11 cellular contexts compared by ENCODE assay signal in the genomic region with DNA sequence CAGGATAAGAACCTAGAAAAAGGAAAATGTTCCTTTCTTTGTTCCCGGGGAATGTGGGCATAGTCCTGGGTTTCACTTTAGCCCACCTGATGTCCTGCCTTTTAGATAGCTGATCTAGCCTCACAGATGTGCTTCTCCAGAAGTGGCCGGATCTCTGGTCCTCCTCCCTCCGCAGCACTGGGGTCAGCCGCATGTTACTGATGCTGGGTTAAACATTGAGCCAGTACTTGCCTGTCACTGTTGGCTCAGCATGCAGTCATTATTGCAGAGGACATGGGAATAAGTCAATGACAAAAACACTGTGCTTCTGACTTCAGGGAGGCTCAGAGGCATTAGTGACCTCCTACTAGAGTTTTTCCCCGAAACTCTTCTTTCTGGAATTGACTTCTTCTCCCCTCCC. TPM values are rescaled to one million over a fixed set of nuclear protein-coding genes. Genes with fewer than 3 reads are reported as not detected.
DNase-seq lines count a peak whose midpoint lies in the region; ATAC-seq and TF ChIP-seq lines count a peak whose summit lies in the region.
"Had no signal": no experiment of that assay in that cellular context is flagged by ENCODE, and none has a peak within 500 bp of the region (broad histone marks: within the 10 kb centered on the region; RNA-seq: fewer than 3 reads in every experiment).

No MANE protein-coding gene starts in this region.

- TF ChIP-seq POLR2A in heart left ventricle (IDR thresholded peaks at IDR 0.05) (no peak), gastrocnemius medialis (IDR thresholded peaks at IDR 0.05) (no peak)

- H3K56ac ChIP-seq in H9 (ENCODE audit: insufficient read length, low read depth, low read length) = no peak overlapping the region

- H3K18ac ChIP-seq in H9 (ENCODE audit: insufficient read length, low read depth, low read length) = no peak overlapping the region

- no peak overlapping the region for H4K91ac ChIP-seq in H9 (ENCODE audit: insufficient read length, low read depth, low read length)

- no peak overlapping the region for H3T11ph ChIP-seq in H9 (ENCODE audit: low read length)

- H3K23ac ChIP-seq in H9 (ENCODE audit: insufficient read length, low read depth, low read length) = no peak overlapping the region

- peak overlapping the region; percentile 23 for H2BK5ac ChIP-seq in H9 (ENCODE audit: insufficient read length, low read length)

- H3K9ac ChIP-seq in H9 (ENCODE audit: extremely low read depth, insufficient read length, low read length) = no peak overlapping the region

- H3K36me3 Mint-ChIP-seq in H9 (ENCODE audit: insufficient read depth in 1 of 3, low read depth in 3 of 3) = peaks cover 2 to 8% (median 7%) of the 10 kb centered on the region in 3 experiments; a peak in 4 of 7 replicates
- peaks cover 82% of the 10 kb centered on the region for H3K36me3 Mint-ChIP-seq in activated T-helper 17 cell treated with anti-CD3 and anti-CD28 coated beads, Interleukin-2, amount 50 U/mL, for 72 hours (ENCODE audit: low read depth)

- peaks cover 12% of the 10 kb centered on the region for H3K79me1 ChIP-seq in H9 (ENCODE audit: insufficient read depth, low read depth, low read length, poor library complexity, severe bottlenecking)

- H3K4me1 ChIP-seq in H9 (ENCODE audit: insufficient read depth, low read length) (no peaks in the 10 kb centered on the region), heart left ventricle (peaks cover 19 to 75% (median 56%) of the 10 kb centered on the region in 12 donors), gastrocnemius medialis (peaks cover 58 to 59% of the 10 kb centered on the region in 2 donors), BE2C (no peaks in the 10 kb centered on the region)
- H3K4me1 ChIP-seq: prostate gland had no signal

- no CpG with 5 or more reads among the region's 5 CpGs for WGBS in H9 (ENCODE audit: extremely low coverage, insufficient read length, low lambda C conversion rate)
- 44 to 66% (median 60%) methylated on average over 5 of the region's 5 CpGs for WGBS in heart left ventricle, 4 donors

- H3K27me3 ChIP-seq in H9 (ENCODE audit: insufficient read depth, low read length) (no peaks in the 10 kb centered on the region), heart left ventricle (no peaks in the 10 kb centered on the region), gastrocnemius medialis (no peaks in the 10 kb centered on the region), BE2C (no peaks in the 10 kb centered on the region)

- H3K4me2 ChIP-seq in H9 (ENCODE audit: insufficient read depth, insufficient read length, low read length) = no peak overlapping the region

- no peak overlapping the region for H2BK120ac ChIP-seq in H9 (ENCODE audit: low read depth, low read length, poor library complexity, severe bottlenecking)

- H3K79me2 ChIP-seq in H9 (ENCODE audit: insufficient read depth, low read length) = peaks cover 23% of the 10 kb centered on the region; the same call in 1 of the 2 replicates

- H3K9me3 Mint-ChIP-seq in H9 = no peaks in the 10 kb centered on the region
- H3K9me3 Mint-ChIP-seq in activated T-helper 17 cell treated with anti-CD3 and anti-CD28 coated beads, Interleukin-2, amount 50 U/mL, for 72 hours = no peaks in the 10 kb centered on the region

- H3K4me1 Mint-ChIP-seq in H9 = peaks cover 65 to 69% of the 10 kb centered on the region in 2 experiments
- H3K4me1 Mint-ChIP-seq in activated T-helper 17 cell treated with anti-CD3 and anti-CD28 coated beads, Interleukin-2, amount 50 U/mL, for 72 hours = peaks cover 72% of the 10 kb centered on the region

- H3K4me3 ChIP-seq in heart left ventricle (peak overlapping the region in 1 of 12 donors; percentile 20), gastrocnemius medialis (no peak overlapping the region), BE2C (ENCODE audit: low read depth, low read length) (no peak overlapping the region)
- H3K4me3 ChIP-seq: prostate gland had no signal

- no peak for TF ChIP-seq CTCF in H9 (conservative IDR thresholded peaks at IDR 0.05)
- no peak for TF ChIP-seq CTCF in heart left ventricle (IDR thresholded peaks at IDR 0.05)
- TF ChIP-seq CTCF in gastrocnemius medialis (IDR thresholded peaks at IDR 0.05 in 4 of 5, conservative IDR thresholded peaks at IDR 0.05 in 1 of 5) = no peak
- no peak for TF ChIP-seq CTCF in BE2C (IDR thresholded peaks at IDR 0.05; ENCODE audit: low read depth, low read length)

- H3K4me3 Mint-ChIP-seq in H9 = no peak overlapping the region
- H3K4me3 Mint-ChIP-seq in activated T-helper 17 cell treated with anti-CD3 and anti-CD28 coated beads, Interleukin-2, amount 50 U/mL, for 72 hours = peak overlapping the region; percentile 98

- H3K36me3 ChIP-seq in heart left ventricle (peaks cover 0 to 15% (median 0%) of the 10 kb centered on the region in 9 donors), gastrocnemius medialis (no peaks in the 10 kb centered on the region), BE2C (no peaks in the 10 kb centered on the region)
- H3K36me3 ChIP-seq: prostate gland, WERI-Rb-1 had no signal

- H3K4ac ChIP-seq in H9 (ENCODE audit: low read depth, low read length) = no peak overlapping the region

- in situ Hi-C loops in gastrocnemius medialis (cut with MboI; ENCODE audit: low sequenced_read_pairs in 4 of 4) = no loop called here

- intact Hi-C loops in heart left ventricle (cut with DNase I) (no loop called here), gastrocnemius medialis (cut with DNase I; ENCODE audit: low total_unique reads) (no loop called here)

- no peak for ATAC-seq in activated T-helper 17 cell treated with anti-CD3 and anti-CD28 coated beads, Interleukin-2, amount 50 U/mL, for 72 hours (replicated peaks)
- peak; percentile 30 to 53 (median 42) for ATAC-seq in heart left ventricle
- ATAC-seq in gastrocnemius medialis = no peak
- ATAC-seq in esophagus mucosa = no peak
- ATAC-seq: PC-3 had no signal

- H2BK12ac ChIP-seq in H9 (ENCODE audit: insufficient read length, low read depth, low read length) = no peak overlapping the region

- no peak overlapping the region for H2AK5ac ChIP-seq in H9 (ENCODE audit: insufficient read length, low read length)

- no peak overlapping the region for H2AFZ ChIP-seq in H9 (ENCODE audit: low read length)

- H3K27ac ChIP-seq in H9 (ENCODE audit: insufficient read length, low read depth, low read length) (no peak overlapping the region), heart left ventricle (peak overlapping the region in 11 of 12 donors; percentile 36 to 73 (median 51)), gastrocnemius medialis (peak overlapping the region; percentile 24 to 59 (median 38))
- H3K27ac ChIP-seq: prostate gland, WERI-Rb-1 had no signal

- no peaks in the 10 kb centered on the region for H3K23me2 ChIP-seq in H9 (ENCODE audit: insufficient read length, low read depth, low read length, poor library complexity, severe bottlenecking)

- H3K9me3 ChIP-seq in H9 (ENCODE audit: control insufficient read depth, low read depth, low read length) (no peaks in the 10 kb centered on the region), heart left ventricle (peaks cover 0 to 8% (median 0%) of the 10 kb centered on the region in 12 donors), gastrocnemius medialis (no peaks in the 10 kb centered on the region), BE2C (no peaks in the 10 kb centered on the region)
- H3K9me3 ChIP-seq: prostate gland had no signal

- no peaks in the 10 kb centered on the region for H3K27me3 Mint-ChIP-seq in H9 (ENCODE audit: low read depth)
- no peaks in the 10 kb centered on the region for H3K27me3 Mint-ChIP-seq in activated T-helper 17 cell treated with anti-CD3 and anti-CD28 coated beads, Interleukin-2, amount 50 U/mL, for 72 hours

- DNase-seq in H9 = no peak
- DNase-seq in heart left ventricle = peak in 3 of 5 donors; percentile 35 to 46 (median 46)
- DNase-seq in gastrocnemius medialis = no peak
- no peak for DNase-seq in putamen (ENCODE audit: low spot score)
- no peak for DNase-seq in BE2C
- no peak for DNase-seq in inferior parietal cortex (ENCODE audit: extremely low spot score)
- DNase-seq: PC-3, WERI-Rb-1 had no signal

- H4K8ac ChIP-seq in H9 (replicated peaks; ENCODE audit: insufficient read length, low read depth, low read length) = no peak overlapping the region

- no peak overlapping the region for H2BK15ac ChIP-seq in H9 (ENCODE audit: low read depth, low read length)

- no peaks in the 10 kb centered on the region for H4K20me1 ChIP-seq in H9 (ENCODE audit: control insufficient read depth, insufficient read depth, insufficient read length)

- H3K14ac ChIP-seq in H9 (ENCODE audit: insufficient read depth, low read length) = no peak overlapping the region

- peak overlapping the region in 2 of 3 experiments; percentile 15 to 68; a peak in 3 of 7 replicates for H3K27ac Mint-ChIP-seq in H9
- peak overlapping the region; percentile 62 for H3K27ac Mint-ChIP-seq in activated T-helper 17 cell treated with anti-CD3 and anti-CD28 coated beads, Interleukin-2, amount 50 U/mL, for 72 hours

- no peak overlapping the region for H2BK20ac ChIP-seq in H9 (ENCODE audit: low read depth, low read length, poor library complexity, severe bottlenecking)

- no peak overlapping the region for H4K5ac ChIP-seq in H9 (ENCODE audit: insufficient read length, low read depth, low read length)

RNA-seq across cellular contexts. Expression of a gene that starts 27.6 kb away (rescaled TPM):
- total RNA-seq in H9 (2021) (49.2 and 51.0 TPM in 2 replicates), heart left ventricle (10 to 100 TPM; 28.4 to 54.2 (median 35.0) TPM), gastrocnemius medialis (10 to 100 TPM; 46.7 to 86.1 (median 57.9) TPM), esophagus mucosa (68.6 TPM)
- total RNA-seq in activated T-helper 17 cell treated with anti-CD3 and anti-CD28 coated beads, Interleukin-2, amount 50 U/mL, for 72 hours = 10 to 100 TPM; 75.4 to 85.4 TPM
- polyA plus RNA-seq in heart left ventricle = 10 to 100 TPM; 22.6 to 23.9 TPM
- 25.0 TPM for polyA plus RNA-seq in BE2C (2012; ENCODE audit: insufficient read depth, insufficient read length, low read depth)

Comparison
In these comparisons a context has a peak if more than half of its experiments do, and no peak if none do; other contexts are left out.
1. DNase-seq: peak in heart left ventricle (3 of 5); none in H9 (single experiment), gastrocnemius medialis (0 of 2), putamen (single experiment), BE2C (single experiment) and inferior parietal cortex (single experiment).
2. ATAC-seq: peak in heart left ventricle (4 of 4); none in activated T-helper 17 cell treated with anti-CD3 and anti-CD28 coated beads, Interleukin-2, amount 50 U/mL, for 72 hours (single experiment), gastrocnemius medialis (0 of 2) and esophagus mucosa (single experiment).